ENCODE assay signal across 1 cellular context in genomic region chr17:29929544-29930398, GRCh38.
TF ChIP-seq lines count a peak whose summit lies in the region.

Gene SSH2 (minus strand): TSS chr17:29930228. CDS start chr17:29930000, 228 bp downstream.

TF ChIP-seq in HepG2, 621 proteins besides CTCF, POLR2A, EP300 and RAD21 (continued from another document and continues in another):
- TF ChIP-seq TAF1 (CRISPR knock-in tag; IDR thresholded peaks at IDR 0.05) (peak; percentile 50; the same call in 1 of the 2 replicates), TFAP4 (IDR thresholded peaks at IDR 0.05; ENCODE audit: borderline replicate concordance, low read depth) (peak; percentile 63; the same call in 1 of the 2 replicates), YEATS2 (CRISPR knock-in tag; IDR thresholded peaks at IDR 0.05; ENCODE audit: borderline replicate concordance) (no peak), HIVEP1 (CRISPR knock-in tag; IDR thresholded peaks at IDR 0.05) (no peak), JARID2 (CRISPR knock-in tag; IDR thresholded peaks at IDR 0.05; ENCODE audit: insufficient replicate concordance) (no peak), PCBP2 (optimal IDR thresholded peaks at IDR 0.05; ENCODE audit: low read depth, low read length, poor library complexity, severe bottlenecking) (no peak), ZNF775 (CRISPR knock-in tag; IDR thresholded peaks at IDR 0.05; ENCODE audit: borderline replicate concordance) (no peak), EHMT2 (IDR thresholded peaks at IDR 0.05; ENCODE audit: borderline replicate concordance, low read depth, low read length) (no peak), ZNF737 (CRISPR knock-in tag; IDR thresholded peaks at IDR 0.05; ENCODE audit: borderline replicate concordance) (no peak), GMEB2 (CRISPR knock-in tag; IDR thresholded peaks at IDR 0.05; ENCODE audit: low read depth) (no peak), ZNF253 (CRISPR knock-in tag; IDR thresholded peaks at IDR 0.05; ENCODE audit: borderline replicate concordance) (no peak), SIX4 (CRISPR knock-in tag; IDR thresholded peaks at IDR 0.05) (no peak), TCF7 (IDR thresholded peaks at IDR 0.05; ENCODE audit: low read depth) (no peak), KMT2B (CRISPR knock-in tag; IDR thresholded peaks at IDR 0.05) (peak; percentile 84), REPIN1 (CRISPR knock-in tag; IDR thresholded peaks at IDR 0.05; ENCODE audit: borderline replicate concordance, low read depth) (no peak), ZC3H13 (CRISPR knock-in tag; IDR thresholded peaks at IDR 0.05) (0 out of 2 replicates have a peak, but pooled peaks have one; percentile 3), IKZF4 (CRISPR knock-in tag; IDR thresholded peaks at IDR 0.05; ENCODE audit: borderline replicate concordance, low read depth, not compliant biosample characterization) (no peak), ISX (CRISPR knock-in tag; conservative IDR thresholded peaks at IDR 0.05) (no peak), ZSCAN20 (CRISPR knock-in tag; IDR thresholded peaks at IDR 0.05; ENCODE audit: borderline replicate concordance) (no peak), NR2F1 (CRISPR knock-in tag; IDR thresholded peaks at IDR 0.05) (no peak), CERS6 (CRISPR knock-in tag; IDR thresholded peaks at IDR 0.05) (no peak), PRDM10 (CRISPR knock-in tag; IDR thresholded peaks at IDR 0.05; ENCODE audit: low read depth) (no peak), CENPT (CRISPR knock-in tag; IDR thresholded peaks at IDR 0.05; ENCODE audit: low read depth) (no peak), TIGD3 (CRISPR knock-in tag; IDR thresholded peaks at IDR 0.05; ENCODE audit: borderline replicate concordance) (no peak), DDIT3 (CRISPR knock-in tag; IDR thresholded peaks at IDR 0.05) (no peak), ZNF335 (CRISPR knock-in tag; IDR thresholded peaks at IDR 0.05) (no peak), ELF4 (CRISPR knock-in tag; IDR thresholded peaks at IDR 0.05; ENCODE audit: borderline replicate concordance) (no peak), ARID5B (CRISPR knock-in tag; IDR thresholded peaks at IDR 0.05) (peak; percentile 18; the same call in 1 of the 2 replicates), ZNF678 (CRISPR knock-in tag; IDR thresholded peaks at IDR 0.05) (0 out of 2 replicates have a peak, but pooled peaks have one; percentile 24), ZNF552 (CRISPR knock-in tag; IDR thresholded peaks at IDR 0.05; ENCODE audit: borderline replicate concordance) (no peak), CHD2 (IDR thresholded peaks at IDR 0.05; ENCODE audit: low read depth, low read length) (no peak), ZNF282 (IDR thresholded peaks at IDR 0.05; ENCODE audit: partially characterized antibody) (no peak), ZBTB4 (CRISPR knock-in tag; IDR thresholded peaks at IDR 0.05; ENCODE audit: borderline replicate concordance) (no peak), RBAK (CRISPR knock-in tag; IDR thresholded peaks at IDR 0.05) (no peak), ZNF234 (CRISPR knock-in tag; conservative IDR thresholded peaks at IDR 0.05) (no peak), NFRKB (IDR thresholded peaks at IDR 0.05) (no peak), TRIM22 (IDR thresholded peaks at IDR 0.05) (no peak), SYNCRIP (IDR thresholded peaks at IDR 0.05; ENCODE audit: insufficient read depth, low read depth, low read length) (no peak), NAIF1 (CRISPR knock-in tag; IDR thresholded peaks at IDR 0.05; ENCODE audit: borderline replicate concordance) (no peak), ZFP36L2 (CRISPR knock-in tag; IDR thresholded peaks at IDR 0.05) (no peak), CEBPB (IDR thresholded peaks at IDR 0.05; ENCODE audit: borderline replicate concordance, low read depth, low read length) (no peak), SRSF4 (IDR thresholded peaks at IDR 0.05; ENCODE audit: low read depth, low read length, poor library complexity, severe bottlenecking) (no peak), CSRNP1 (CRISPR knock-in tag; IDR thresholded peaks at IDR 0.05) (0 out of 2 replicates have a peak, but pooled peaks have one; percentile 29), TCF12 (IDR thresholded peaks at IDR 0.05) (no peak), TCF12 (CRISPR knock-in tag; IDR thresholded peaks at IDR 0.05) (no peak), SCMH1 (CRISPR knock-in tag; IDR thresholded peaks at IDR 0.05; ENCODE audit: borderline replicate concordance) (no peak)
